15 cellular contexts compared by ENCODE assay signal in the genomic region with DNA sequence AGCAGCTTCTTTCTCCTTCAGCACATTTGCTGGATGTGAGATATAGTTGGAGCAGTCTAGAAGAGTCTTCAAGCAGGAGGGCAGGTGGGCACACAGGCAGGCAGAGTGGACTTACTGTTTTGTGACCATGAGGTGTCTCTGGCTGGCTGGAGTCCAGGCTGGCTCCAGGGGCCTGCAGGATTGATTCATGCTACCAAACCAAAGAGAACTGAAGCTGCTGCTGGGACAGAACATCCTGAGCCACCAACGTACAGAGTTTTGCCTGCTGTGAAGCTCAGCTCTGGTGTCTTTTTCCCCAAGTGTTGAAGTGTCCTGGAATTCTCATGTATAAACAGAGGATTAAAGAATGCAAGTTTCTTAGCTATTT. TPM values are rescaled to one million over a fixed set of nuclear protein-coding genes. Genes with fewer than 3 reads are reported as not detected.
DNase-seq lines count a peak whose midpoint lies in the region; ATAC-seq, FAIRE-seq and TF ChIP-seq lines count a peak whose summit lies in the region.
"Had no signal": no experiment of that assay in that cellular context is flagged by ENCODE, and none has a peak within 500 bp of the region (broad histone marks: within the 10 kb centered on the region; RNA-seq: fewer than 3 reads in every experiment).

No MANE protein-coding gene starts in this region.

- no peak for TF ChIP-seq RAD21 in H1 (IDR thresholded peaks at IDR 0.05 in 1 of 2, conservative IDR thresholded peaks at IDR 0.05 in 1 of 2; ENCODE audit: low read depth in 2 of 2, low read length in 2 of 2)

- peaks cover 72% of the 10 kb centered on the region for H3K4me1 Mint-ChIP-seq in Caco-2 (ENCODE audit: low read depth, unreplicated experiment)

- H4K91ac ChIP-seq in H1 (replicated peaks; ENCODE audit: insufficient read length, low read length) (no peak overlapping the region), neuronal stem cell (ENCODE audit: low read depth, low read length, poor library complexity) (no peak overlapping the region)

- no peak overlapping the region for H3K14ac ChIP-seq in H1 (ENCODE audit: insufficient read length)
- no peak overlapping the region for H3K14ac ChIP-seq in neuronal stem cell (ENCODE audit: low read length)

- H3K27me3 Mint-ChIP-seq in Caco-2 (ENCODE audit: insufficient read depth, unreplicated experiment) = no peaks in the 10 kb centered on the region

- H2BK20ac ChIP-seq in H1 (ENCODE audit: low read length) = no peak overlapping the region

- H3K4me1 ChIP-seq in Caco-2 (peaks cover 80% of the 10 kb centered on the region), PC-3 (ENCODE audit: insufficient read depth, low read length) (peaks cover 35% of the 10 kb centered on the region), H1 (replicated peaks in 1 of 4; ENCODE audit: control insufficient read depth in 3 of 4, insufficient read depth in 4 of 4, low read length in 3 of 4) (peaks cover 0 to 4% (median 0%) of the 10 kb centered on the region in 4 experiments; a peak in 1 of 7 replicates), neuronal stem cell (ENCODE audit: control insufficient read depth in 2 of 2, insufficient read depth in 1 of 2, low read depth in 1 of 2, low read length in 2 of 2) (peaks cover 0 to 18% of the 10 kb centered on the region in 2 donors)

- H2AK5ac ChIP-seq in H1 (ENCODE audit: low read depth, low read length) = no peak overlapping the region
- H2AK5ac ChIP-seq in neuronal stem cell (ENCODE audit: low read depth, low read length) = no peak overlapping the region

- H3K9me3 ChIP-seq in Caco-2 (no peaks in the 10 kb centered on the region), PC-3 (ENCODE audit: low read length) (no peaks in the 10 kb centered on the region), H1 (ENCODE audit: insufficient read depth in 2 of 2, low read depth in 1 of 2, low read length in 1 of 2) (no peaks in the 10 kb centered on the region), neuronal stem cell (replicated peaks in 1 of 2; ENCODE audit: control insufficient read depth in 2 of 2, insufficient read depth in 1 of 2, low read depth in 1 of 2, low read length in 2 of 2) (no peaks in the 10 kb centered on the region)
- H3K9me3 ChIP-seq: HAP-1, spleen had no signal

- H3K9me3 Mint-ChIP-seq in Caco-2 (ENCODE audit: unreplicated experiment) = no peaks in the 10 kb centered on the region

- no peak overlapping the region for H3K56ac ChIP-seq in H1 (replicated peaks; ENCODE audit: insufficient read length, low read depth, low read length)

- no peak for FAIRE-seq in H1 (lab: Jason Lieb, UNC)

- H3K79me1 ChIP-seq in H1 (ENCODE audit: low read depth, low read length) = no peaks in the 10 kb centered on the region
- no peaks in the 10 kb centered on the region for H3K79me1 ChIP-seq in neuronal stem cell (ENCODE audit: low read depth, low read length)

- no peaks in the 10 kb centered on the region for H3K23me2 ChIP-seq in H1 (ENCODE audit: low read depth, low read length)

- peak overlapping the region; percentile 54 for H3K4me3 Mint-ChIP-seq in Caco-2 (ENCODE audit: unreplicated experiment)

- ATAC-seq in PC-3 (no peak), GM19324 (IDR thresholded peaks at IDR 0.05; ENCODE audit: low FRiP score, unreplicated experiment) (no peak), HG03196 (IDR thresholded peaks at IDR 0.05; ENCODE audit: unreplicated experiment) (no peak)

- TF ChIP-seq POLR2A in H1 (IDR thresholded peaks at IDR 0.05; ENCODE audit: control extremely low read depth in 1 of 2, low read depth in 2 of 2, low read length in 2 of 2) = no peak

- H4K20me1 ChIP-seq in PC-3 (ENCODE audit: low read length) (no peaks in the 10 kb centered on the region), H1 (replicated peaks in 1 of 2; ENCODE audit: control insufficient read depth in 1 of 2, insufficient read depth in 2 of 2, low read length in 2 of 2) (no peaks in the 10 kb centered on the region)

- H3K36me3 ChIP-seq in Caco-2 (ENCODE audit: control insufficient read depth, insufficient read depth, low read length) (peaks cover 2% of the 10 kb centered on the region; the same call in 1 of the 2 replicates), PC-3 (ENCODE audit: low read depth, low read length) (peaks cover 7% of the 10 kb centered on the region; the same call in 1 of the 2 replicates), H1 (ENCODE audit: control insufficient read depth in 2 of 4, insufficient read depth in 4 of 4, low read length in 3 of 4) (no peaks in the 10 kb centered on the region), neuronal stem cell (replicated peaks in 1 of 2; ENCODE audit: control insufficient read depth in 2 of 2, insufficient read depth in 2 of 2, low read length in 2 of 2) (no peaks in the 10 kb centered on the region)
- H3K36me3 ChIP-seq: HAP-1 had no signal

- H2BK5ac ChIP-seq in H1 (ENCODE audit: low read depth, low read length) (no peak overlapping the region), neuronal stem cell (ENCODE audit: low read length) (no peak overlapping the region)

- 78% methylated on average over 1 of the region's 1 CpG; no CpG with 5 or more reads in 1 of the 2 experiments for WGBS in H1 (ENCODE audit: extremely low coverage in 1 of 2, insufficient coverage in 1 of 2, insufficient read length in 1 of 2, insufficient replicate concordance in 2 of 2, low coverage in 1 of 2, low lambda C conversion rate in 2 of 2, missing lambda C conversion rate in 1 of 2), 2 experiments
- WGBS in neuronal stem cell (ENCODE audit: extremely low coverage in 2 of 2, insufficient read length in 2 of 2, insufficient replicate concordance in 1 of 2), 2 donors = no CpG with 5 or more reads among the region's 1 CpG

- BruUV-seq in Caco-2 (replicated peaks; lab: Mats Ljungman, UMichigan) (no TSS peak), PC-3 (replicated peaks; lab: Mats Ljungman, UMichigan) (no TSS peak)

- H3K79me2 ChIP-seq in PC-3 (ENCODE audit: low read length) (no peaks in the 10 kb centered on the region), H1 (ENCODE audit: control insufficient read depth in 1 of 2, insufficient read depth in 2 of 2, low read length in 2 of 2) (no peaks in the 10 kb centered on the region)

- H3K23ac ChIP-seq in H1 (ENCODE audit: insufficient read length) (no peak overlapping the region), neuronal stem cell (ENCODE audit: low read depth, low read length, poor library complexity) (no peak overlapping the region)

- TF ChIP-seq CTCF in Caco-2 (IDR thresholded peaks at IDR 0.05; ENCODE audit: insufficient read depth in 1 of 2, low read depth in 1 of 2, low read length in 1 of 2, severe bottlenecking in 1 of 2, unreplicated experiment in 1 of 2) = no peak
- no peak for TF ChIP-seq CTCF in PC-3 (conservative IDR thresholded peaks at IDR 0.05; ENCODE audit: low read depth, low read length)
- TF ChIP-seq CTCF in H1 (IDR thresholded peaks at IDR 0.05; ENCODE audit: control extremely low read depth in 1 of 3, insufficient read depth in 1 of 3, low read depth in 1 of 3, low read length in 3 of 3) = peak in 1 of 3 experiments; percentile 8; a peak in 1 of 4 replicates

- intact Hi-C loops in Caco-2 (cut with micrococcal nuclease; ENCODE audit: unreplicated experiment) (no loop called here), PC-3 (cut with micrococcal nuclease) (loop anchor here (5.0 kb wide), 1 partner anchor 43 kb away; a partner anchor contains a TSS)

- H3K4me2 ChIP-seq in PC-3 (ENCODE audit: low read length) (no peak overlapping the region), H1 (ENCODE audit: insufficient read depth in 1 of 2, low read depth in 2 of 2, low read length in 2 of 2) (no peak overlapping the region), neuronal stem cell (ENCODE audit: insufficient read depth, low read length, poor library complexity, severe bottlenecking) (peak overlapping the region; percentile 35)

- H3K27ac Mint-ChIP-seq in Caco-2 (ENCODE audit: unreplicated experiment) = peak overlapping the region; percentile 79

- DNase-seq in Caco-2 (no peak), PC-3 (no peak), H1 (ENCODE audit: low read depth in 1 of 2, low spot score in 2 of 2) (no peak), neuronal stem cell (ENCODE audit: low spot score) (no peak), H4 (ENCODE audit: low spot score) (no peak), SW480 (ENCODE audit: low spot score) (no peak)
- DNase-seq: amniotic stem cell, DMS53, NCI-H1417, occipital lobe, spleen, T-helper 1 cell had no signal

- H3K4ac ChIP-seq in H1 (replicated peaks; ENCODE audit: insufficient read length, low read depth, low read length) = no peak overlapping the region
- H3K4ac ChIP-seq in neuronal stem cell (ENCODE audit: low read length) = no peak overlapping the region

- POLR2A ChIA-PET in Caco-2 (lab: Charles Lee) = no interaction called here
- POLR2A ChIA-PET in PC-3 (lab: Charles Lee; ENCODE audit: unreplicated experiment) = no interaction called here
- POLR2A ChIA-PET in H1 (lab: Charles Lee; ENCODE audit: partially characterized antibody) = no interaction called here

- TF ChIP-seq EP300 in H1 (IDR thresholded peaks at IDR 0.05; ENCODE audit: borderline replicate concordance in 1 of 2, low read depth in 2 of 2, low read length in 2 of 2) = no peak

- H2AFZ ChIP-seq in PC-3 (ENCODE audit: low read length) = no peak overlapping the region
- no peak overlapping the region for H2AFZ ChIP-seq in H1 (ENCODE audit: low read length)
- H2AFZ ChIP-seq in neuronal stem cell (ENCODE audit: low read length) = no peak overlapping the region

- H2BK15ac ChIP-seq in H1 (ENCODE audit: low read length) (peak overlapping the region; percentile 18; the same call in 1 of the 2 replicates), neuronal stem cell (ENCODE audit: low read length) (no peak overlapping the region)

- H3K27ac ChIP-seq in PC-3 (ENCODE audit: low read length) (peak overlapping the region; percentile 65; the same call in 1 of the 2 replicates), H1 (ENCODE audit: low read depth, low read length) (no peak overlapping the region), neuronal stem cell (replicated peaks; ENCODE audit: low read length) (peak overlapping the region; percentile 74)

- CTCF ChIA-PET in Caco-2 (lab: Charles Lee) (interaction anchor here (1.0 to 2.2 kb wide), 4 partner anchors 12 to 126 kb away, joined by 3 to 7 read pairs (median 4); no protein-coding TSS in a partner anchor), PC-3 (lab: Charles Lee) (no interaction called here), H1 (lab: Charles Lee; ENCODE audit: partially characterized antibody) (interaction anchor here (0.6 to 2.7 kb wide), 5 partner anchors 10 to 138 kb away, joined by 3 to 14 read pairs (median 5); no protein-coding TSS in a partner anchor)

- no peak overlapping the region for H3K18ac ChIP-seq in H1 (ENCODE audit: extremely low read depth, low read length)
- H3K18ac ChIP-seq in neuronal stem cell (ENCODE audit: low read length) = no peak overlapping the region

- H2BK12ac ChIP-seq in H1 (ENCODE audit: low read depth, low read length) = no peak overlapping the region
- no peak overlapping the region for H2BK12ac ChIP-seq in neuronal stem cell (ENCODE audit: low read length)

- H2BK120ac ChIP-seq in H1 (replicated peaks; ENCODE audit: low read depth, low read length) = no peak overlapping the region
- no peak overlapping the region for H2BK120ac ChIP-seq in neuronal stem cell (ENCODE audit: low read depth, low read length)

- H3K9me2 ChIP-seq in PC-3 (replicated peaks; ENCODE audit: low read length) = no peaks in the 10 kb centered on the region

- no peak overlapping the region for H3K9ac ChIP-seq in PC-3 (ENCODE audit: low read length)
- H3K9ac ChIP-seq in H1 (replicated peaks in 1 of 4; ENCODE audit: extremely low read depth in 1 of 4, low read depth in 3 of 4, low read length in 3 of 4) = no peak overlapping the region
- H3K9ac ChIP-seq in neuronal stem cell (ENCODE audit: low read depth, low read length, poor library complexity) = no peak overlapping the region

- H4K8ac ChIP-seq in H1 (ENCODE audit: extremely low read depth, insufficient read depth, low read length) = no peak overlapping the region
- no peak overlapping the region for H4K8ac ChIP-seq in neuronal stem cell (ENCODE audit: low read depth, low read length)

- peaks cover 3% of the 10 kb centered on the region for H3K36me3 Mint-ChIP-seq in Caco-2 (ENCODE audit: insufficient read depth, unreplicated experiment)

- no peak overlapping the region for H3K4me3 ChIP-seq in Caco-2 (ENCODE audit: low read depth, low read length)
- H3K4me3 ChIP-seq in PC-3 (ENCODE audit: low read length) = no peak overlapping the region
- H3K4me3 ChIP-seq in H1 (ENCODE audit: extremely low read depth in 1 of 4, insufficient read depth in 2 of 4, low read depth in 3 of 4, low read length in 4 of 4) = no peak overlapping the region
- H3K4me3 ChIP-seq in neuronal stem cell (ENCODE audit: low read length in 2 of 2) = no peak overlapping the region
- H3K4me3 ChIP-seq: HAP-1, spleen had no signal

- H4K5ac ChIP-seq in H1 (ENCODE audit: insufficient read length, low read depth, low read length) = no peak overlapping the region

- H3K27me3 ChIP-seq in Caco-2 (replicated peaks; ENCODE audit: control insufficient read depth, insufficient read depth, low read length) (no peaks in the 10 kb centered on the region), PC-3 (ENCODE audit: low read length) (no peaks in the 10 kb centered on the region), H1 (replicated peaks in 1 of 4; ENCODE audit: control insufficient read depth in 3 of 4, extremely low read depth in 1 of 4, insufficient read depth in 3 of 4, low read length in 3 of 4) (no peaks in the 10 kb centered on the region), neuronal stem cell (ENCODE audit: control insufficient read depth in 3 of 3, insufficient read depth in 3 of 3, low read depth in 1 of 3, low read length in 3 of 3) (no peaks in the 10 kb centered on the region)

- no peaks in the 10 kb centered on the region for H3F3A ChIP-seq in PC-3 (ENCODE audit: low read length, unreplicated experiment)

RNA-seq across cellular contexts. Expression of a gene that starts 45.7 kb away (rescaled TPM):
- total RNA-seq in Caco-2 (2022) (93.5 and 102 TPM in 2 replicates), PC-3 (2014; rRNA removed) (24.3 and 43.3 TPM in 2 replicates)
- 25.0 and 28.1 TPM in 2 replicates for total RNA-seq in H1 (2021; fragmentation: NEBNext Ultra II Directional; extraction: Animal tissue kit (Norgen Biotek cat#: 25700))
- polyA plus RNA-seq in H1 (2011; rRNA removed) = 38.8 and 47.8 TPM in 2 replicates
- polyA plus RNA-seq in H1 (2011; cell fraction: cytosol; rRNA removed) = 52.6 TPM
- 25.3 TPM for polyA plus RNA-seq in H1 (2011; cell fraction: nucleus; rRNA removed)
- polyA plus RNA-seq in H1 (2012, experiment 1 of 2) = 17.5 to 37.1 TPM (median 30.7 TPM) in 4 replicates
- polyA plus RNA-seq in H1 (2012, experiment 2 of 2) = 28.3 TPM
- polyA plus RNA-seq in H1 (2013, experiment 1 of 2) = 15.9 TPM
- 17.1 TPM for polyA plus RNA-seq in H1 (2013, experiment 2 of 2)
- 15.7 and 23.1 TPM in 2 replicates for polyA minus RNA-seq in H1 (2011; rRNA and poly(A)+ RNA removed)
- polyA minus RNA-seq in H1 (2011; cell fraction: cytosol; rRNA and poly(A)+ RNA removed) = 16.4 TPM
- polyA minus RNA-seq in H1 (2011; cell fraction: nucleus; rRNA and poly(A)+ RNA removed) = 14.4 TPM
- 35.6 TPM for polyA plus RNA-seq in neuronal stem cell (2013, experiment 1 of 2)
- 35.7 TPM for polyA plus RNA-seq in neuronal stem cell (2013, experiment 2 of 2)
- total RNA-seq in H4 (2014; rRNA removed; shearing (Covaris generic)) = 15.4 and 23.0 TPM in 2 replicates
